In the genomic region with DNA sequence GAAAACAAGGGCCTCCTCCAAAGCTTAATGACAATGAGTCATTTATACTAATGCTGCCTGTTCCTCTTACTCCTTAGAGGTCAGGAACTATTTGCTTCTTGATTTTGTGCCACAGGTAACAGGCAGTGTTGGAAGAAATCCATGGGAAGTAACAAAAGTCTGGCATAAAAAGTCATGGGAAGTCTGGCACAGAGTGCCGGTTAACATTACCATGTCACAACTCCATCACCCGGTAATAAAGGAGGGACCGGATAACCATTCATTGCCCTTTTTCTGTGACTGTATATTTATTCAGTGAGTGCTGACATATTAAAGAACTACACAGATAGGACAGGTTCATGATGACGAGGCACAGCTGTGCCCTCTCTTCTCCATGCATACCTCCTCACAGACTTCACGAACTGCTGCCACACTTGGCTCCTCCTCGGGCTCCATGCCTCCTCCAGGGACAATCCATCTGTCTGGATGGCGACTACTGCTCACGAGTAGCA, we compare ENCODE assay signal across 12 cellular contexts. TPM values are rescaled to one million over a fixed set of nuclear protein-coding genes. Genes with fewer than 3 reads are reported as not detected.
DNase-seq lines count a peak whose midpoint lies in the region; ATAC-seq and TF ChIP-seq lines count a peak whose summit lies in the region.
"Had no signal": no experiment of that assay in that cellular context is flagged by ENCODE, and none has a peak within 500 bp of the region (broad histone marks: within the 10 kb centered on the region; RNA-seq: fewer than 3 reads in every experiment).

No MANE protein-coding gene starts in this region.

- H3K9me3 ChIP-seq in RWPE2 (ENCODE audit: severe bottlenecking) (no peaks in the 10 kb centered on the region), HAP-1 (no peaks in the 10 kb centered on the region)
- H3K9me3 ChIP-seq: spleen had no signal

- peak; percentile 58 for ATAC-seq in RWPE2 (ENCODE audit: low read depth)
- ATAC-seq in omental fat pad (ENCODE audit: low FRiP score): peak; percentile 28
- ATAC-seq in GM19397 (IDR thresholded peaks at IDR 0.05; ENCODE audit: unreplicated experiment): no peak

- H3K27ac ChIP-seq in C4-2B (peak overlapping the region; percentile 44), RWPE2 (ENCODE audit: poor library complexity, severe bottlenecking) (no peak overlapping the region)

- H3K27me3 ChIP-seq in RWPE2 (ENCODE audit: insufficient read depth, poor library complexity, severe bottlenecking) (no peaks in the 10 kb centered on the region), HAP-1 (ENCODE audit: low read depth) (no peaks in the 10 kb centered on the region)
- H3K27me3 ChIP-seq: spleen had no signal

- H3K4me1 ChIP-seq in RWPE2 (ENCODE audit: insufficient read depth, poor library complexity, severe bottlenecking) (no peaks in the 10 kb centered on the region), HAP-1 (peaks cover 39% of the 10 kb centered on the region)

- peaks cover 23% of the 10 kb centered on the region for H3K36me3 ChIP-seq in RWPE2 (ENCODE audit: low read depth)
- H3K36me3 ChIP-seq in HAP-1 (replicated peaks): peaks cover 4% of the 10 kb centered on the region

- no peak for TF ChIP-seq CTCF in C4-2B (conservative IDR thresholded peaks at IDR 0.05)
- TF ChIP-seq CTCF in RWPE2 (IDR thresholded peaks at IDR 0.05; ENCODE audit: poor library complexity, severe bottlenecking): no peak
- TF ChIP-seq CTCF in fibroblast of pulmonary artery (IDR thresholded peaks at IDR 0.05; ENCODE audit: low read length, missing control alignments): no peak
- TF ChIP-seq CTCF in omental fat pad (IDR thresholded peaks at IDR 0.05): no peak

- in situ Hi-C loops in HAP-1 (cut with MboI; ENCODE audit: low sequenced_read_pairs): no loop called here

- DNase-seq in RWPE2 (ENCODE audit: low spot score) (no peak), fibroblast of pulmonary artery (ENCODE audit: low read depth) (peak; percentile 64), omental fat pad (ENCODE audit: low spot score) (no peak), HAP-1 (ENCODE audit: low spot score in 2 of 2) (no peak), SHP77 treated with DMSO at 0.1 percent for 48 hours (lab: John Stamatoyannopoulos, UW) (no peak)
- DNase-seq in activated CD4-positive, CD25-positive, alpha-beta regulatory T cell treated with anti-CD3 and anti-CD28 coated beads, Interleukin-2, amount 50 U/mL, for 72 hours: no peak
- DNase-seq: effector CD8-positive, alpha-beta T cell; NCI-H1105; spleen; stimulated activated naive CD4-positive, alpha-beta T cell had no signal

- no peak overlapping the region for H3K4me3 ChIP-seq in RWPE2 (ENCODE audit: severe bottlenecking)
- H3K4me3 ChIP-seq in fibroblast of pulmonary artery (replicated peaks; ENCODE audit: low read depth, low read length): no peak overlapping the region
- H3K4me3 ChIP-seq in HAP-1: no peak overlapping the region
- H3K4me3 ChIP-seq: spleen had no signal

RNA-seq across cellular contexts. Expression of a gene that starts 50.9 kb away (rescaled TPM):
- total RNA-seq in omental fat pad: 10 to 100 TPM; 21.3 to 46.0 (median 28.5) TPM
